In the genomic region with DNA sequence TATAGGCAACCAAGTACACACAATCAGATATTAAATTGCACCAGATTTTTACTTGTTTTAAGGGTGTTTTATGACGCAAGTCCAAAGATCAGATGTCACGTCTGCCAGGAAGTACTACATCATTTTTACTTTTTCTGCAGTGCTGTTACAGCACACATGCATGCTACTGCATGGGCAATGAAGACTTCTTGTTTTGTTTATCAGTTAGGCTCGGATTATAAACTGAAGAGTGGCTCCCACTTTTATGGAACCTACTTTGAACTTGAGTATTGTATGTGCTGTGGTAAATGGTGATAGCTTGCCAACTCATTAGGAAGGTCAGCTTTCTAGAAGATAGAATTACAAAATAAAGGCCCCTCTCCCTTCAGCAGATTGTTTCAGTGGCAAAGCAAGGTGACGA, we compare ENCODE assay signal across 33 cellular contexts.
"Had no signal": no experiment of that assay in that cellular context is flagged by ENCODE, and none has a peak within 500 bp of the region (broad histone marks: within the 10 kb centered on the region; RNA-seq: fewer than 3 reads in every experiment).

No MANE protein-coding gene starts in this region.

- H3K4me1 Mint-ChIP-seq: activated CD4-positive, alpha-beta memory T cell treated with anti-CD3 and anti-CD28 coated beads, Interleukin-2, amount 10 ng/mL, durations not matched to agents 7 days and 5 days; activated CD8-positive, alpha-beta memory T cell treated with anti-CD3 and anti-CD28 coated beads, Interleukin-2, amount 10 ng/mL, durations not matched to agents 7 days and 5 days; activated naive CD4-positive, alpha-beta T cell treated with anti-CD3 and anti-CD28 coated beads, Interleukin-2, amount 10 ng/mL, durations not matched to agents 7 days and 5 days; activated naive CD8-positive, alpha-beta T cell treated with anti-CD3 and anti-CD28 coated beads, Interleukin-2, amount 50 U/mL, for 24 hours; T-cell had no signal

- H3K9me3 Mint-ChIP-seq: activated CD4-positive, alpha-beta memory T cell treated with anti-CD3 and anti-CD28 coated beads, Interleukin-2, amount 10 ng/mL, durations not matched to agents 7 days and 5 days; activated naive CD4-positive, alpha-beta T cell treated with anti-CD3 and anti-CD28 coated beads, Interleukin-2, amount 10 ng/mL, durations not matched to agents 7 days and 5 days; activated naive CD8-positive, alpha-beta T cell treated with anti-CD3 and anti-CD28 coated beads, Interleukin-2, amount 50 U/mL, for 24 hours; T-cell had no signal

- H3K36me3 Mint-ChIP-seq: activated CD8-positive, alpha-beta memory T cell treated with anti-CD3 and anti-CD28 coated beads, Interleukin-2, amount 10 ng/mL, durations not matched to agents 7 days and 5 days; activated naive CD4-positive, alpha-beta T cell treated with anti-CD3 and anti-CD28 coated beads, Interleukin-2, amount 10 ng/mL, durations not matched to agents 7 days and 5 days; T-cell had no signal

- ATAC-seq: activated CD8-positive, alpha-beta memory T cell treated with anti-CD3 and anti-CD28 coated beads, Interleukin-2, amount 10 ng/mL, durations not matched to agents 7 days and 5 days; activated naive CD8-positive, alpha-beta T cell treated with anti-CD3 and anti-CD28 coated beads, Interleukin-2, amount 50 U/mL, for 24 hours; Right ventricle myocardium inferior; SK-N-SH treated with all-trans-retinoic acid at 6 μM for 48 hours; T-cell; T-helper 17 cell had no signal

- H3K4me3 Mint-ChIP-seq: activated B cell treated with CpG ODN at 0.5 μM for 24 hours; activated CD4-positive, alpha-beta memory T cell treated with anti-CD3 and anti-CD28 coated beads, Interleukin-2, amount 10 ng/mL, durations not matched to agents 7 days and 5 days; activated CD8-positive, alpha-beta memory T cell treated with anti-CD3 and anti-CD28 coated beads, Interleukin-2, amount 10 ng/mL, durations not matched to agents 7 days and 5 days; activated naive CD4-positive, alpha-beta T cell treated with anti-CD3 and anti-CD28 coated beads, Interleukin-2, amount 10 ng/mL, durations not matched to agents 7 days and 5 days; activated naive CD8-positive, alpha-beta T cell; activated naive CD8-positive, alpha-beta T cell treated with anti-CD3 and anti-CD28 coated beads, Interleukin-2, amount 50 U/mL, for 24 hours; brain; T-cell; T-helper 17 cell had no signal

- FAIRE-seq: bronchial epithelial cell, RCC 7860 had no signal

- DNase-seq: activated B cell treated with CpG ODN at 0.5 μM for 24 hours; activated CD4-positive, alpha-beta memory T cell treated with anti-CD3 and anti-CD28 coated beads, Interleukin-2, amount 10 ng/mL, durations not matched to agents 7 days and 5 days; activated CD4-positive, alpha-beta T cell treated with anti-CD3 and anti-CD28 coated beads for 1 hour; activated CD4-positive, alpha-beta T cell treated with anti-CD3 and anti-CD28 coated beads for 48 hours; activated CD8-positive, alpha-beta memory T cell treated with anti-CD3 and anti-CD28 coated beads for 24 hours; activated CD8-positive, alpha-beta memory T cell treated with anti-CD3 and anti-CD28 coated beads, Interleukin-2, amount 10 ng/mL, durations not matched to agents 7 days and 5 days; activated CD8-positive, alpha-beta memory T cell treated with anti-CD3 and anti-CD28 coated beads, Interleukin-2, amount 50 U/mL, for 48 hours; activated effector memory CD4-positive, alpha-beta T cell treated with Interleukin-2 at 50 U/mL for 16 hours; activated naive CD4-positive, alpha-beta T cell treated with anti-CD3 and anti-CD28 coated beads, Interleukin-2, amount 10 ng/mL, durations not matched to agents 7 days and 5 days; activated naive CD8-positive, alpha-beta T cell treated with anti-CD3 and anti-CD28 coated beads, Interleukin-2, amount 50 U/mL, for 24 hours; activated T-cell treated with anti-CD3 and anti-CD28 coated beads, Interleukin-2, amount 50 U/mL, for 48 hours; anterior cingulate cortex; MM.1S; MV-4-11; NCI-H1092; NCI-H1436 treated with DMSO at 0.1 percent for 48 hours; NCI-H1694 treated with DMSO at 0.1 percent for 48 hours; NCI-H2029; NCI-H510A; NCI-H526; NCI-H748 treated with DMSO at 0.1 percent for 48 hours; NK-92 treated with Interleukin-12 subunit alpha and Interleukin-12 subunit beta, amount 100 ng/mL, for 24 hours; PC-9; SIG-M5; T-cell; T-helper 17 cell; T-helper 9 cell had no signal

- H3K27me3 Mint-ChIP-seq: activated B cell treated with CpG ODN at 0.5 μM for 24 hours; activated naive CD4-positive, alpha-beta T cell treated with anti-CD3 and anti-CD28 coated beads, Interleukin-2, amount 10 ng/mL, durations not matched to agents 7 days and 5 days had no signal

- H3K27ac Mint-ChIP-seq: activated B cell treated with CpG ODN at 0.5 μM for 24 hours; activated CD4-positive, alpha-beta memory T cell treated with anti-CD3 and anti-CD28 coated beads, Interleukin-2, amount 10 ng/mL, durations not matched to agents 7 days and 5 days; activated CD8-positive, alpha-beta memory T cell treated with anti-CD3 and anti-CD28 coated beads, Interleukin-2, amount 10 ng/mL, durations not matched to agents 7 days and 5 days; activated naive CD4-positive, alpha-beta T cell treated with anti-CD3 and anti-CD28 coated beads, Interleukin-2, amount 10 ng/mL, durations not matched to agents 7 days and 5 days; activated naive CD8-positive, alpha-beta T cell; activated naive CD8-positive, alpha-beta T cell treated with anti-CD3 and anti-CD28 coated beads, Interleukin-2, amount 50 U/mL, for 24 hours; brain; T-cell; T-helper 17 cell had no signal
